1 cellular context compared by ENCODE assay signal in genomic region chr20:49562341-49563014, GRCh38.
TF ChIP-seq lines count a peak whose summit lies in the region.

No MANE protein-coding gene starts in this region.

TF ChIP-seq in HCT116, 20 proteins besides CTCF, POLR2A, EP300 and RAD21:
- TF ChIP-seq JUND (IDR thresholded peaks at IDR 0.05) (peak; percentile 62; the same call in 1 of the 2 replicates), EZH2 (IDR thresholded peaks at IDR 0.05) (no peak), CBX3 (IDR thresholded peaks at IDR 0.05; ENCODE audit: low read depth) (no peak), TCF7L2 (IDR thresholded peaks at IDR 0.05; ENCODE audit: borderline replicate concordance, extremely low read depth, insufficient read depth, insufficient read length) (no peak), ZNF274 (IDR thresholded peaks at IDR 0.05; ENCODE audit: low read depth, low read length) (no peak), POLR2AphosphoS5 (IDR thresholded peaks at IDR 0.05; ENCODE audit: low read depth, low read length) (no peak), ZFX (IDR thresholded peaks at IDR 0.05) (no peak), CEBPB (IDR thresholded peaks at IDR 0.05; ENCODE audit: low read depth) (no peak), EGR1 (IDR thresholded peaks at IDR 0.05; ENCODE audit: low read depth) (peak; percentile 92), SIN3A (IDR thresholded peaks at IDR 0.05; ENCODE audit: low read depth) (no peak), SRF (IDR thresholded peaks at IDR 0.05; ENCODE audit: low read depth) (no peak), FOSL1 (IDR thresholded peaks at IDR 0.05; ENCODE audit: low read depth) (peak; percentile 70), EZH2phosphoT487 (IDR thresholded peaks at IDR 0.05; ENCODE audit: borderline replicate concordance) (no peak), SP1 (IDR thresholded peaks at IDR 0.05; ENCODE audit: low read depth) (peak; percentile 49), ELF1 (IDR thresholded peaks at IDR 0.05; ENCODE audit: borderline replicate concordance, low read depth) (no peak), REST (IDR thresholded peaks at IDR 0.05; ENCODE audit: low read depth) (no peak), YY1 (IDR thresholded peaks at IDR 0.05; ENCODE audit: extremely low read depth, insufficient replicate concordance, low read depth, low read length) (no peak)
- TF ChIP-seq, protein P1, sequence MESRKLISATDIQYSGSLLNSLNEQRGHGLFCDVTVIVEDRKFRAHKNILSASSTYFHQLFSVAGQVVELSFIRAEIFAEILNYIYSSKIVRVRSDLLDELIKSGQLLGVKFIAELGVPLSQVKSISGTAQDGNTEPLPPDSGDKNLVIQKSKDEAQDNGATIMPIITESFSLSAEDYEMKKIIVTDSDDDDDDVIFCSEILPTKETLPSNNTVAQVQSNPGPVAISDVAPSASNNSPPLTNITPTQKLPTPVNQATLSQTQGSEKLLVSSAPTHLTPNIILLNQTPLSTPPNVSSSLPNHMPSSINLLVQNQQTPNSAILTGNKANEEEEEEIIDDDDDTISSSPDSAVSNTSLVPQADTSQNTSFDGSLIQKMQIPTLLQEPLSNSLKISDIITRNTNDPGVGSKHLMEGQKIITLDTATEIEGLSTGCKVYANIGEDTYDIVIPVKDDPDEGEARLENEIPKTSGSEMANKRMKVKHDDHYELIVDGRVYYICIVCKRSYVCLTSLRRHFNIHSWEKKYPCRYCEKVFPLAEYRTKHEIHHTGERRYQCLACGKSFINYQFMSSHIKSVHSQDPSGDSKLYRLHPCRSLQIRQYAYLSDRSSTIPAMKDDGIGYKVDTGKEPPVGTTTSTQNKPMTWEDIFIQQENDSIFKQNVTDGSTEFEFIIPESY (IDR thresholded peaks at IDR 0.05; ENCODE audit: extremely low read depth, insufficient replicate concordance, low read length), result no peak
- TF ChIP-seq, protein P2, sequence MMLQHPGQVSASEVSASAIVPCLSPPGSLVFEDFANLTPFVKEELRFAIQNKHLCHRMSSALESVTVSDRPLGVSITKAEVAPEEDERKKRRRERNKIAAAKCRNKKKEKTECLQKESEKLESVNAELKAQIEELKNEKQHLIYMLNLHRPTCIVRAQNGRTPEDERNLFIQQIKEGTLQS (IDR thresholded peaks at IDR 0.05), result no peak
- TF ChIP-seq, protein P3, sequence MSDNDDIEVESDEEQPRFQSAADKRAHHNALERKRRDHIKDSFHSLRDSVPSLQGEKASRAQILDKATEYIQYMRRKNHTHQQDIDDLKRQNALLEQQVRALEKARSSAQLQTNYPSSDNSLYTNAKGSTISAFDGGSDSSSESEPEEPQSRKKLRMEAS (IDR thresholded peaks at IDR 0.05), result no peak
